In genomic region chr12:56157201-56158028, GRCh38 we compare ENCODE assay signal across 1 cellular context.
TF ChIP-seq lines count a peak whose summit lies in the region.

No MANE protein-coding gene starts in this region.

TF ChIP-seq in GM12878, 131 proteins besides CTCF, POLR2A, EP300 and RAD21:
- TF ChIP-seq HDGF (IDR thresholded peaks at IDR 0.05) (peak; percentile 77; the same call in 1 of the 2 replicates), SUPT20H (IDR thresholded peaks at IDR 0.05; ENCODE audit: borderline replicate concordance, control insufficient read depth, low read depth, low read length) (no peak), CREM (IDR thresholded peaks at IDR 0.05; ENCODE audit: low read depth) (peak; percentile 9; the same call in 1 of the 2 replicates), EGR1 (IDR thresholded peaks at IDR 0.05; ENCODE audit: borderline replicate concordance in 1 of 2, low read depth in 2 of 2, low read length in 2 of 2) (no peak; a peak in 1 of 3 replicates), CHD1 (IDR thresholded peaks at IDR 0.05; ENCODE audit: low read depth, low read length) (no peak), SPI1 (IDR thresholded peaks at IDR 0.05; ENCODE audit: borderline replicate concordance, insufficient read depth, low read depth, low read length) (peak; percentile 48; the same call in 1 of the 2 replicates), PAX5 (IDR thresholded peaks at IDR 0.05; ENCODE audit: borderline replicate concordance, low read depth, low read length) (peak; percentile 69; the same call in 1 of the 2 replicates), MEF2B (IDR thresholded peaks at IDR 0.05; ENCODE audit: partially characterized antibody, poor library complexity, severe bottlenecking) (no peak), ATF7 (IDR thresholded peaks at IDR 0.05; ENCODE audit: low read depth) (0 out of 2 replicates have a peak, but pooled peaks have one; percentile 0), DPF2 (IDR thresholded peaks at IDR 0.05) (no peak), POU2F2 (IDR thresholded peaks at IDR 0.05; ENCODE audit: borderline replicate concordance, low read depth, low read length) (no peak), EED (IDR thresholded peaks at IDR 0.05; ENCODE audit: low read depth) (peak; percentile 20; the same call in 1 of the 2 replicates), GATAD2B (conservative IDR thresholded peaks at IDR 0.05; ENCODE audit: low read depth) (no peak; the same call in 1 of the 2 replicates), FOS (IDR thresholded peaks at IDR 0.05; ENCODE audit: borderline replicate concordance, extremely low read depth, insufficient read length) (no peak), EZH2 (IDR thresholded peaks at IDR 0.05; ENCODE audit: borderline replicate concordance, control insufficient read depth, low read depth, low read length) (no peak), TAF1 (IDR thresholded peaks at IDR 0.05; ENCODE audit: borderline replicate concordance, low read depth, low read length) (peak; percentile 84; the same call in 1 of the 2 replicates), TBL1XR1 (IDR thresholded peaks at IDR 0.05; ENCODE audit: low read depth, low read length) (peak; percentile 69), ZNF207 (IDR thresholded peaks at IDR 0.05; ENCODE audit: borderline replicate concordance) (no peak), NFIC (IDR thresholded peaks at IDR 0.05; ENCODE audit: low read depth, low read length) (peak; percentile 40; the same call in 1 of the 2 replicates), MYB (IDR thresholded peaks at IDR 0.05; ENCODE audit: borderline replicate concordance, low read depth, low read length) (no peak), RFX5 (IDR thresholded peaks at IDR 0.05; ENCODE audit: low read depth, low read length) (no peak), ZBTB40 (IDR thresholded peaks at IDR 0.05; ENCODE audit: borderline replicate concordance) (no peak), POLR2AphosphoS5 (IDR thresholded peaks at IDR 0.05; ENCODE audit: low read length) (no peak), BACH1 (IDR thresholded peaks at IDR 0.05; ENCODE audit: borderline replicate concordance) (no peak), HCFC1 (IDR thresholded peaks at IDR 0.05; ENCODE audit: low read length) (no peak), E2F4 (IDR thresholded peaks at IDR 0.05; ENCODE audit: low read depth, low read length) (0 out of 2 replicates have a peak, but pooled peaks have one; percentile 69), BRCA1 (IDR thresholded peaks at IDR 0.05; ENCODE audit: low read depth, low read length) (no peak), PBX3 (IDR thresholded peaks at IDR 0.05; ENCODE audit: insufficient replicate concordance, low read depth, low read length) (no peak), MLLT1 (IDR thresholded peaks at IDR 0.05) (peak; percentile 90), JUND (IDR thresholded peaks at IDR 0.05; ENCODE audit: low read depth, low read length) (no peak), ZNF384 (IDR thresholded peaks at IDR 0.05; ENCODE audit: borderline replicate concordance, low read depth, low read length) (peak; percentile 82), RCOR1 (conservative IDR thresholded peaks at IDR 0.05; ENCODE audit: low read depth, low read length) (no peak), RUNX3 (IDR thresholded peaks at IDR 0.05; ENCODE audit: low read length) (peak; percentile 33), POLR2AphosphoS2 (IDR thresholded peaks at IDR 0.05; ENCODE audit: low read depth, low read length) (no peak), MTA2 (IDR thresholded peaks at IDR 0.05; ENCODE audit: low read depth) (no peak), LARP7 (IDR thresholded peaks at IDR 0.05) (peak; percentile 68; the same call in 1 of the 2 replicates), NBN (IDR thresholded peaks at IDR 0.05) (0 out of 2 replicates have a peak, but pooled peaks have one; percentile 66), RB1 (IDR thresholded peaks at IDR 0.05; ENCODE audit: borderline replicate concordance) (peak; percentile 75; the same call in 1 of the 2 replicates), NKRF (conservative IDR thresholded peaks at IDR 0.05) (peak; percentile 35; the same call in 1 of the 2 replicates), BHLHE40 (IDR thresholded peaks at IDR 0.05; ENCODE audit: borderline replicate concordance in 1 of 2, low read depth in 2 of 2, low read length in 1 of 2) (peak; percentile 44 to 50; a peak in 2 of 4 replicates), SMARCA5 (IDR thresholded peaks at IDR 0.05) (peak; percentile 29; the same call in 1 of the 2 replicates), SIN3A (IDR thresholded peaks at IDR 0.05; ENCODE audit: low read depth, low read length) (0 out of 2 replicates have a peak, but pooled peaks have one; percentile 21), RELA (IDR thresholded peaks at IDR 0.05; ENCODE audit: borderline replicate concordance, partially characterized antibody) (no peak), IKZF1 (conservative IDR thresholded peaks at IDR 0.05) (peak; percentile 10)
- TF ChIP-seq, protein P1, sequence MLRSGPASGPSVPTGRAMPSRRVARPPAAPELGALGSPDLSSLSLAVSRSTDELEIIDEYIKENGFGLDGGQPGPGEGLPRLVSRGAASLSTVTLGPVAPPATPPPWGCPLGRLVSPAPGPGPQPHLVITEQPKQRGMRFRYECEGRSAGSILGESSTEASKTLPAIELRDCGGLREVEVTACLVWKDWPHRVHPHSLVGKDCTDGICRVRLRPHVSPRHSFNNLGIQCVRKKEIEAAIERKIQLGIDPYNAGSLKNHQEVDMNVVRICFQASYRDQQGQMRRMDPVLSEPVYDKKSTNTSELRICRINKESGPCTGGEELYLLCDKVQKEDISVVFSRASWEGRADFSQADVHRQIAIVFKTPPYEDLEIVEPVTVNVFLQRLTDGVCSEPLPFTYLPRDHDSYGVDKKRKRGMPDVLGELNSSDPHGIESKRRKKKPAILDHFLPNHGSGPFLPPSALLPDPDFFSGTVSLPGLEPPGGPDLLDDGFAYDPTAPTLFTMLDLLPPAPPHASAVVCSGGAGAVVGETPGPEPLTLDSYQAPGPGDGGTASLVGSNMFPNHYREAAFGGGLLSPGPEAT (IDR thresholded peaks at IDR 0.05; ENCODE audit: low read depth): 0 out of 2 replicates have a peak, but pooled peaks have one; percentile 27
- TF ChIP-seq, protein P2, sequence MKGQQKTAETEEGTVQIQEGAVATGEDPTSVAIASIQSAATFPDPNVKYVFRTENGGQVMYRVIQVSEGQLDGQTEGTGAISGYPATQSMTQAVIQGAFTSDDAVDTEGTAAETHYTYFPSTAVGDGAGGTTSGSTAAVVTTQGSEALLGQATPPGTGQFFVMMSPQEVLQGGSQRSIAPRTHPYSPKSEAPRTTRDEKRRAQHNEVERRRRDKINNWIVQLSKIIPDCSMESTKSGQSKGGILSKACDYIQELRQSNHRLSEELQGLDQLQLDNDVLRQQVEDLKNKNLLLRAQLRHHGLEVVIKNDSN (IDR thresholded peaks at IDR 0.05; ENCODE audit: borderline replicate concordance, extremely low read length, insufficient read depth, low read depth, low read length): no peak
- TF ChIP-seq, protein P3, sequence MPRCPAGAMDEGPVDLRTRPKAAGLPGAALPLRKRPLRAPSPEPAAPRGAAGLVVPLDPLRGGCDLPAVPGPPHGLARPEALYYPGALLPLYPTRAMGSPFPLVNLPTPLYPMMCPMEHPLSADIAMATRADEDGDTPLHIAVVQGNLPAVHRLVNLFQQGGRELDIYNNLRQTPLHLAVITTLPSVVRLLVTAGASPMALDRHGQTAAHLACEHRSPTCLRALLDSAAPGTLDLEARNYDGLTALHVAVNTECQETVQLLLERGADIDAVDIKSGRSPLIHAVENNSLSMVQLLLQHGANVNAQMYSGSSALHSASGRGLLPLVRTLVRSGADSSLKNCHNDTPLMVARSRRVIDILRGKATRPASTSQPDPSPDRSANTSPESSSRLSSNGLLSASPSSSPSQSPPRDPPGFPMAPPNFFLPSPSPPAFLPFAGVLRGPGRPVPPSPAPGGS (IDR thresholded peaks at IDR 0.05; ENCODE audit: borderline replicate concordance, insufficient read depth, low read depth, low read length, poor library complexity, severe bottlenecking): no peak
- TF ChIP-seq, protein P4, sequence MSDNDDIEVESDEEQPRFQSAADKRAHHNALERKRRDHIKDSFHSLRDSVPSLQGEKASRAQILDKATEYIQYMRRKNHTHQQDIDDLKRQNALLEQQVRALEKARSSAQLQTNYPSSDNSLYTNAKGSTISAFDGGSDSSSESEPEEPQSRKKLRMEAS (IDR thresholded peaks at IDR 0.05; ENCODE audit: low read depth, low read length): peak; percentile 3; the same call in 1 of the 2 replicates
- TF ChIP-seq, protein P5, sequence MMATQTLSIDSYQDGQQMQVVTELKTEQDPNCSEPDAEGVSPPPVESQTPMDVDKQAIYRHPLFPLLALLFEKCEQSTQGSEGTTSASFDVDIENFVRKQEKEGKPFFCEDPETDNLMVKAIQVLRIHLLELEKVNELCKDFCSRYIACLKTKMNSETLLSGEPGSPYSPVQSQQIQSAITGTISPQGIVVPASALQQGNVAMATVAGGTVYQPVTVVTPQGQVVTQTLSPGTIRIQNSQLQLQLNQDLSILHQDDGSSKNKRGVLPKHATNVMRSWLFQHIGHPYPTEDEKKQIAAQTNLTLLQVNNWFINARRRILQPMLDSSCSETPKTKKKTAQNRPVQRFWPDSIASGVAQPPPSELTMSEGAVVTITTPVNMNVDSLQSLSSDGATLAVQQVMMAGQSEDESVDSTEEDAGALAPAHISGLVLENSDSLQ (IDR thresholded peaks at IDR 0.05): peak; percentile 79
